In the genomic region with DNA sequence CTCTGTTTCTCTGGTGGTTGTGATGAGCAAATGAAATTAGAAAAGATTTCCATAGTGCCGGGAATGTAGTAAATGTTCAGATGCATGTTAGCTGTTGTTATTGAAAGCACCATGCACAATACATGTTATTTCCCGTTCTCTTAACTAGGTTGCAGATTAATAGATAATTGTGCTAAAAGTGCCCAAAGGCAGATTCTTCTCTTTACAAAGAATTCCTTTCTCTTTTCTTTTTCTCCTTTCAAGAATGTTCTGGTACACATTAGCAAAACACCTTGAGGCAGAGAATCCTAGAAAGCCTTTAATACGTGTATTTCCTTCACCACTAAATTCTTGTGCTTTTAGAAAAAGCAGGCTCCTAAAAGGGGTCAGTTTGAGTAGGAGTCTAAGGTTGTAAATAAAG, we compare ENCODE assay signal across 1 cellular context.
TF ChIP-seq lines count a peak whose summit lies in the region.

No MANE protein-coding gene starts in this region.

TF ChIP-seq in HepG2, 621 proteins besides CTCF, POLR2A, EP300 and RAD21:
- TF ChIP-seq DMAP1 (CRISPR knock-in tag; IDR thresholded peaks at IDR 0.05) (no peak), CBX5 (CRISPR knock-in tag; IDR thresholded peaks at IDR 0.05; ENCODE audit: borderline replicate concordance) (no peak), ZFY (CRISPR knock-in tag; IDR thresholded peaks at IDR 0.05) (no peak), NFE2 (CRISPR knock-in tag; IDR thresholded peaks at IDR 0.05) (no peak), FOXO1 (CRISPR knock-in tag; IDR thresholded peaks at IDR 0.05) (no peak), XRCC5 (optimal IDR thresholded peaks at IDR 0.05; ENCODE audit: low read length) (no peak), ZNF333 (CRISPR knock-in tag; IDR thresholded peaks at IDR 0.05; ENCODE audit: borderline replicate concordance) (no peak), ZNF317 (CRISPR knock-in tag; IDR thresholded peaks at IDR 0.05) (no peak), ZNF7 (CRISPR knock-in tag; IDR thresholded peaks at IDR 0.05) (no peak), MAFK (conservative IDR thresholded peaks at IDR 0.05 in 1 of 2, IDR thresholded peaks at IDR 0.05 in 1 of 2; ENCODE audit: low read length in 2 of 2) (no peak)
- TF ChIP-seq, protein P1, sequence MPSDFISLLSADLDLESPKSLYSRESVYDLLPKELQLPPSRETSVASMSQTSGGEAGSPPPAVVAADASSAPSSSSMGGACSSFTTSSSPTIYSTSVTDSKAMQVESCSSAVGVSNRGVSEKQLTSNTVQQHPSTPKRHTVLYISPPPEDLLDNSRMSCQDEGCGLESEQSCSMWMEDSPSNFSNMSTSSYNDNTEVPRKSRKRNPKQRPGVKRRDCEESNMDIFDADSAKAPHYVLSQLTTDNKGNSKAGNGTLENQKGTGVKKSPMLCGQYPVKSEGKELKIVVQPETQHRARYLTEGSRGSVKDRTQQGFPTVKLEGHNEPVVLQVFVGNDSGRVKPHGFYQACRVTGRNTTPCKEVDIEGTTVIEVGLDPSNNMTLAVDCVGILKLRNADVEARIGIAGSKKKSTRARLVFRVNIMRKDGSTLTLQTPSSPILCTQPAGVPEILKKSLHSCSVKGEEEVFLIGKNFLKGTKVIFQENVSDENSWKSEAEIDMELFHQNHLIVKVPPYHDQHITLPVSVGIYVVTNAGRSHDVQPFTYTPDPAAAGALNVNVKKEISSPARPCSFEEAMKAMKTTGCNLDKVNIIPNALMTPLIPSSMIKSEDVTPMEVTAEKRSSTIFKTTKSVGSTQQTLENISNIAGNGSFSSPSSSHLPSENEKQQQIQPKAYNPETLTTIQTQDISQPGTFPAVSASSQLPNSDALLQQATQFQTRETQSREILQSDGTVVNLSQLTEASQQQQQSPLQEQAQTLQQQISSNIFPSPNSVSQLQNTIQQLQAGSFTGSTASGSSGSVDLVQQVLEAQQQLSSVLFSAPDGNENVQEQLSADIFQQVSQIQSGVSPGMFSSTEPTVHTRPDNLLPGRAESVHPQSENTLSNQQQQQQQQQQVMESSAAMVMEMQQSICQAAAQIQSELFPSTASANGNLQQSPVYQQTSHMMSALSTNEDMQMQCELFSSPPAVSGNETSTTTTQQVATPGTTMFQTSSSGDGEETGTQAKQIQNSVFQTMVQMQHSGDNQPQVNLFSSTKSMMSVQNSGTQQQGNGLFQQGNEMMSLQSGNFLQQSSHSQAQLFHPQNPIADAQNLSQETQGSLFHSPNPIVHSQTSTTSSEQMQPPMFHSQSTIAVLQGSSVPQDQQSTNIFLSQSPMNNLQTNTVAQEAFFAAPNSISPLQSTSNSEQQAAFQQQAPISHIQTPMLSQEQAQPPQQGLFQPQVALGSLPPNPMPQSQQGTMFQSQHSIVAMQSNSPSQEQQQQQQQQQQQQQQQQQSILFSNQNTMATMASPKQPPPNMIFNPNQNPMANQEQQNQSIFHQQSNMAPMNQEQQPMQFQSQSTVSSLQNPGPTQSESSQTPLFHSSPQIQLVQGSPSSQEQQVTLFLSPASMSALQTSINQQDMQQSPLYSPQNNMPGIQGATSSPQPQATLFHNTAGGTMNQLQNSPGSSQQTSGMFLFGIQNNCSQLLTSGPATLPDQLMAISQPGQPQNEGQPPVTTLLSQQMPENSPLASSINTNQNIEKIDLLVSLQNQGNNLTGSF (CRISPR knock-in tag; IDR thresholded peaks at IDR 0.05): no peak
- TF ChIP-seq, protein P2, sequence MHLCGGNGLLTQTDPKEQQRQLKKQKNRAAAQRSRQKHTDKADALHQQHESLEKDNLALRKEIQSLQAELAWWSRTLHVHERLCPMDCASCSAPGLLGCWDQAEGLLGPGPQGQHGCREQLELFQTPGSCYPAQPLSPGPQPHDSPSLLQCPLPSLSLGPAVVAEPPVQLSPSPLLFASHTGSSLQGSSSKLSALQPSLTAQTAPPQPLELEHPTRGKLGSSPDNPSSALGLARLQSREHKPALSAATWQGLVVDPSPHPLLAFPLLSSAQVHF (CRISPR knock-in tag; IDR thresholded peaks at IDR 0.05): no peak
- TF ChIP-seq, protein P3, sequence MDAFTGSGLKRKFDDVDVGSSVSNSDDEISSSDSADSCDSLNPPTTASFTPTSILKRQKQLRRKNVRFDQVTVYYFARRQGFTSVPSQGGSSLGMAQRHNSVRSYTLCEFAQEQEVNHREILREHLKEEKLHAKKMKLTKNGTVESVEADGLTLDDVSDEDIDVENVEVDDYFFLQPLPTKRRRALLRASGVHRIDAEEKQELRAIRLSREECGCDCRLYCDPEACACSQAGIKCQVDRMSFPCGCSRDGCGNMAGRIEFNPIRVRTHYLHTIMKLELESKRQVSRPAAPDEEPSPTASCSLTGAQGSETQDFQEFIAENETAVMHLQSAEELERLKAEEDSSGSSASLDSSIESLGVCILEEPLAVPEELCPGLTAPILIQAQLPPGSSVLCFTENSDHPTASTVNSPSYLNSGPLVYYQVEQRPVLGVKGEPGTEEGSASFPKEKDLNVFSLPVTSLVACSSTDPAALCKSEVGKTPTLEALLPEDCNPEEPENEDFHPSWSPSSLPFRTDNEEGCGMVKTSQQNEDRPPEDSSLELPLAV (CRISPR knock-in tag; conservative IDR thresholded peaks at IDR 0.05; ENCODE audit: low read depth): no peak
